Comparison of ENCODE assay signal across 10 cellular contexts in genomic region chr1:218660678-218661053, GRCh38.
DNase-seq lines count a peak whose midpoint lies in the region; ATAC-seq and TF ChIP-seq lines count a peak whose summit lies in the region.
"Had no signal": no experiment of that assay in that cellular context is flagged by ENCODE, and none has a peak within 500 bp of the region (broad histone marks: within the 10 kb centered on the region; RNA-seq: fewer than 3 reads in every experiment).

No MANE protein-coding gene starts in this region.

- H3K27me3 ChIP-seq in skeletal muscle satellite cell (ENCODE audit: control insufficient read depth, insufficient read depth, low read length) (no peaks in the 10 kb centered on the region), upper lobe of right lung (no peaks in the 10 kb centered on the region)

- H3K9me3 ChIP-seq in skeletal muscle satellite cell (replicated peaks; ENCODE audit: low read length), result no peaks in the 10 kb centered on the region
- H3K9me3 ChIP-seq in upper lobe of right lung, result no peaks in the 10 kb centered on the region

- DNase-seq in H4 (ENCODE audit: low spot score) (peak; percentile 37), RWPE1 (ENCODE audit: low spot score) (peak; percentile 81), fibroblast of mammary gland (ENCODE audit: low read depth) (peak; percentile 91), Right ventricle myocardium inferior (ENCODE audit: missing footprints) (no peak), upper lobe of right lung (no peak)
- no peak for DNase-seq in stimulated activated naive CD4-positive, alpha-beta T cell (lab: John Stamatoyannopoulos, UW)
- DNase-seq: head of caudate nucleus, T-helper 9 cell had no signal

- H3K4me2 ChIP-seq in skeletal muscle satellite cell (ENCODE audit: low read length), result peak overlapping the region; percentile 61

- no peaks in the 10 kb centered on the region for H3K36me3 ChIP-seq in skeletal muscle satellite cell (ENCODE audit: insufficient read depth, low read length)
- H3K36me3 ChIP-seq in upper lobe of right lung, result no peaks in the 10 kb centered on the region

- no peak for TF ChIP-seq CTCF in RWPE1 (conservative IDR thresholded peaks at IDR 0.05; ENCODE audit: low read depth)
- no peak for TF ChIP-seq CTCF in fibroblast of mammary gland (conservative IDR thresholded peaks at IDR 0.05; ENCODE audit: control insufficient read depth, insufficient read depth, low read depth, low read length)
- no peak for TF ChIP-seq CTCF in upper lobe of right lung (IDR thresholded peaks at IDR 0.05)

- no peak for ATAC-seq in HG03159 (IDR thresholded peaks at IDR 0.05; ENCODE audit: unreplicated experiment)
- no peak for ATAC-seq in Right ventricle myocardium inferior
- no peak for ATAC-seq in upper lobe of right lung

- CTCF ChIA-PET in RWPE1 (lab: Yijun Ruan, JAX), result interaction anchor here (0.6 kb wide), 1 partner anchor 81 kb away, joined by 4 read pairs; no protein-coding TSS in a partner anchor

- POLR2A ChIA-PET in RWPE1 (lab: Yijun Ruan, JAX; ENCODE audit: low non-redundant PET), result no interaction called here

- intact Hi-C loops in Right ventricle myocardium inferior (cut with DNase I) (loop anchor here (5.0 kb wide), 1 partner anchor 67 kb away; no protein-coding TSS in a partner anchor), upper lobe of right lung (cut with DNase I) (no loop called here)

- peak overlapping the region; percentile 68 for H3K9ac ChIP-seq in skeletal muscle satellite cell (ENCODE audit: low read depth, low read length)

- H3K4me3 ChIP-seq in fibroblast of mammary gland (ENCODE audit: control insufficient read depth, low read depth, low read length), result no peak overlapping the region
- H3K4me3 ChIP-seq in skeletal muscle satellite cell (ENCODE audit: low read length), result peak overlapping the region; percentile 8
- no peak overlapping the region for H3K4me3 ChIP-seq in upper lobe of right lung

- H3K4me1 ChIP-seq in skeletal muscle satellite cell (ENCODE audit: control insufficient read depth, insufficient read depth, low read length), result peaks cover 74% of the 10 kb centered on the region
- H3K4me1 ChIP-seq in upper lobe of right lung, result peaks cover 5% of the 10 kb centered on the region

- H3K27ac ChIP-seq in RWPE1 (no peak overlapping the region), upper lobe of right lung (no peak overlapping the region)

Comparison
In these comparisons a context has a peak if more than half of its experiments do, and no peak if none do; other contexts are left out.
1. DNase-seq: peak in H4 (single experiment), RWPE1 (single experiment) and fibroblast of mammary gland (single experiment); none in stimulated activated naive CD4-positive, alpha-beta T cell (0 of 6), Right ventricle myocardium inferior (single experiment) and upper lobe of right lung (single experiment).